In the genomic region with DNA sequence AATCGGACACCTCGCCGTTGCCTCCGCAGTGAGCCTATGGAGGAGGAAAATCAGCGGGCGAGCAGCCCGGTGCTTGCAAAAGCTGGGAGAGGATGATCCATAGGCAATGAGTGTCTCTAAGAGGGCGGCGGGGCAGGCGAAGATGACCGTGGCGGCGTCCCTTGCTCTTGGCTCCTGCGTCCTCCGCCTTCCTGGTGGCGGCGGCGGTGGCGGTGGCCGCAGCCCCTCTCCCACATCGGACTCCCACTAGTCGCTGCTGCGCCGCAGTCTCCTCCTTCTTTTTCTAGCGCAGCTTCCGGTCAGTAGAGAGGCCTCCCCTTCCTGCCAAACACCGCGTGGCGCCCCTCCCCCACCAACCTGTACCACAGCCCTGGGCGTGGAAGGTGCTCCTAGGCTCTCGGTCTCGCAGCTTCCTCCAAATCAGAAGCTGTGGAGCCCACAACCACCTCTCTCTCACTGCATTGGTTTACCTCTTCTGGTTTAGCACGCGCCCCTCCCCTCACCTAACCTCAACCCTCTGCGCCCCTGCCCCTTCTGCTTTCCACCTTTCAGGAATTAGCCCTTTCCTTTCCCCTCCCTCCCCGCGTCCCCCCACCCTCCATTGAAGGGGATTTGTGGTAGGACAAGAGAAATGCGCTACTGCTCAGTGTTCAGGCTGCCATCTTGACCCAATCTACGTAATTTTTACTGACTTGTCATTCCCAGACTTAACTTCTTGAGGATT, we compare ENCODE assay signal across 1 cellular context.
TF ChIP-seq lines count a peak whose summit lies in the region.

SPIN3 (minus strand) TSS at position 271 of the 724 bp plus-strand sequence. CDS start 594 bp downstream, outside the sequence.

TF ChIP-seq in HepG2, 621 proteins besides CTCF, POLR2A, EP300 and RAD21 (continued from another document and continues in another):
- TF ChIP-seq, protein P1, sequence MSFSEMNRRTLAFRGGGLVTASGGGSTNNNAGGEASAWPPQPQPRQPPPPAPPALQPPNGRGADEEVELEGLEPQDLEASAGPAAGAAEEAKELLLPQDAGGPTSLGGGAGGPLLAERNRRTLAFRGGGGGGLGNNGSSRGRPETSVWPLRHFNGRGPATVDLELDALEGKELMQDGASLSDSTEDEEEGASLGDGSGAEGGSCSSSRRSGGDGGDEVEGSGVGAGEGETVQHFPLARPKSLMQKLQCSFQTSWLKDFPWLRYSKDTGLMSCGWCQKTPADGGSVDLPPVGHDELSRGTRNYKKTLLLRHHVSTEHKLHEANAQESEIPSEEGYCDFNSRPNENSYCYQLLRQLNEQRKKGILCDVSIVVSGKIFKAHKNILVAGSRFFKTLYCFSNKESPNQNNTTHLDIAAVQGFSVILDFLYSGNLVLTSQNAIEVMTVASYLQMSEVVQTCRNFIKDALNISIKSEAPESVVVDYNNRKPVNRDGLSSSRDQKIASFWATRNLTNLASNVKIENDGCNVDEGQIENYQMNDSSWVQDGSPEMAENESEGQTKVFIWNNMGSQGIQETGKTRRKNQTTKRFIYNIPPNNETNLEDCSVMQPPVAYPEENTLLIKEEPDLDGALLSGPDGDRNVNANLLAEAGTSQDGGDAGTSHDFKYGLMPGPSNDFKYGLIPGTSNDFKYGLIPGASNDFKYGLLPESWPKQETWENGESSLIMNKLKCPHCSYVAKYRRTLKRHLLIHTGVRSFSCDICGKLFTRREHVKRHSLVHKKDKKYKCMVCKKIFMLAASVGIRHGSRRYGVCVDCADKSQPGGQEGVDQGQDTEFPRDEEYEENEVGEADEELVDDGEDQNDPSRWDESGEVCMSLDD (CRISPR knock-in tag; IDR thresholded peaks at IDR 0.05; ENCODE audit: borderline replicate concordance), result no peak
- TF ChIP-seq TSC22D2 (CRISPR knock-in tag; IDR thresholded peaks at IDR 0.05; ENCODE audit: borderline replicate concordance) (no peak), SCMH1 (CRISPR knock-in tag; IDR thresholded peaks at IDR 0.05; ENCODE audit: borderline replicate concordance) (no peak), RELA (CRISPR knock-in tag; IDR thresholded peaks at IDR 0.05) (0 out of 2 replicates have a peak, but pooled peaks have one; percentile 26), PCBP2 (optimal IDR thresholded peaks at IDR 0.05; ENCODE audit: low read depth, low read length, poor library complexity, severe bottlenecking) (no peak), ZNF292 (CRISPR knock-in tag; IDR thresholded peaks at IDR 0.05; ENCODE audit: borderline replicate concordance, low read depth) (peak; percentile 69), EEA1 (CRISPR knock-in tag; IDR thresholded peaks at IDR 0.05; ENCODE audit: borderline replicate concordance) (no peak), RBM39 (IDR thresholded peaks at IDR 0.05; ENCODE audit: low read depth, low read length, poor library complexity, severe bottlenecking) (no peak), TARDBP (CRISPR knock-in tag; IDR thresholded peaks at IDR 0.05) (no peak), ZFP82 (CRISPR knock-in tag; IDR thresholded peaks at IDR 0.05; ENCODE audit: borderline replicate concordance) (no peak), HNRNPL (IDR thresholded peaks at IDR 0.05; ENCODE audit: low read depth, low read length) (no peak), GZF1 (CRISPR knock-in tag; IDR thresholded peaks at IDR 0.05) (no peak), PITX1 (CRISPR knock-in tag; IDR thresholded peaks at IDR 0.05) (0 out of 2 replicates have a peak, but pooled peaks have one; percentile 27), MIER3 (CRISPR knock-in tag; IDR thresholded peaks at IDR 0.05; ENCODE audit: borderline replicate concordance) (peak; percentile 24; the same call in 1 of the 2 replicates), ELF1 (CRISPR knock-in tag; IDR thresholded peaks at IDR 0.05) (peak; percentile 56; the same call in 1 of the 2 replicates), ISX (CRISPR knock-in tag; conservative IDR thresholded peaks at IDR 0.05) (no peak), ZFP36L1 (CRISPR knock-in tag; IDR thresholded peaks at IDR 0.05) (no peak), ZNF280D (CRISPR knock-in tag; IDR thresholded peaks at IDR 0.05) (no peak), RXRB (CRISPR knock-in tag; IDR thresholded peaks at IDR 0.05; ENCODE audit: borderline replicate concordance) (peak; percentile 39; the same call in 1 of the 2 replicates), ZSCAN12 (CRISPR knock-in tag; IDR thresholded peaks at IDR 0.05) (no peak), CEBPG (CRISPR knock-in tag; IDR thresholded peaks at IDR 0.05) (no peak), MAF1 (CRISPR knock-in tag; IDR thresholded peaks at IDR 0.05; ENCODE audit: borderline replicate concordance) (no peak; the same call in 1 of the 2 replicates)
- TF ChIP-seq, protein P2, sequence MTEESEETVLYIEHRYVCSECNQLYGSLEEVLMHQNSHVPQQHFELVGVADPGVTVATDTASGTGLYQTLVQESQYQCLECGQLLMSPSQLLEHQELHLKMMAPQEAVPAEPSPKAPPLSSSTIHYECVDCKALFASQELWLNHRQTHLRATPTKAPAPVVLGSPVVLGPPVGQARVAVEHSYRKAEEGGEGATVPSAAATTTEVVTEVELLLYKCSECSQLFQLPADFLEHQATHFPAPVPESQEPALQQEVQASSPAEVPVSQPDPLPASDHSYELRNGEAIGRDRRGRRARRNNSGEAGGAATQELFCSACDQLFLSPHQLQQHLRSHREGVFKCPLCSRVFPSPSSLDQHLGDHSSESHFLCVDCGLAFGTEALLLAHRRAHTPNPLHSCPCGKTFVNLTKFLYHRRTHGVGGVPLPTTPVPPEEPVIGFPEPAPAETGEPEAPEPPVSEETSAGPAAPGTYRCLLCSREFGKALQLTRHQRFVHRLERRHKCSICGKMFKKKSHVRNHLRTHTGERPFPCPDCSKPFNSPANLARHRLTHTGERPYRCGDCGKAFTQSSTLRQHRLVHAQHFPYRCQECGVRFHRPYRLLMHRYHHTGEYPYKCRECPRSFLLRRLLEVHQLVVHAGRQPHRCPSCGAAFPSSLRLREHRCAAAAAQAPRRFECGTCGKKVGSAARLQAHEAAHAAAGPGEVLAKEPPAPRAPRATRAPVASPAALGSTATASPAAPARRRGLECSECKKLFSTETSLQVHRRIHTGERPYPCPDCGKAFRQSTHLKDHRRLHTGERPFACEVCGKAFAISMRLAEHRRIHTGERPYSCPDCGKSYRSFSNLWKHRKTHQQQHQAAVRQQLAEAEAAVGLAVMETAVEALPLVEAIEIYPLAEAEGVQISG (CRISPR knock-in tag; IDR thresholded peaks at IDR 0.05), result peak; percentile 70
- TF ChIP-seq, protein P3, sequence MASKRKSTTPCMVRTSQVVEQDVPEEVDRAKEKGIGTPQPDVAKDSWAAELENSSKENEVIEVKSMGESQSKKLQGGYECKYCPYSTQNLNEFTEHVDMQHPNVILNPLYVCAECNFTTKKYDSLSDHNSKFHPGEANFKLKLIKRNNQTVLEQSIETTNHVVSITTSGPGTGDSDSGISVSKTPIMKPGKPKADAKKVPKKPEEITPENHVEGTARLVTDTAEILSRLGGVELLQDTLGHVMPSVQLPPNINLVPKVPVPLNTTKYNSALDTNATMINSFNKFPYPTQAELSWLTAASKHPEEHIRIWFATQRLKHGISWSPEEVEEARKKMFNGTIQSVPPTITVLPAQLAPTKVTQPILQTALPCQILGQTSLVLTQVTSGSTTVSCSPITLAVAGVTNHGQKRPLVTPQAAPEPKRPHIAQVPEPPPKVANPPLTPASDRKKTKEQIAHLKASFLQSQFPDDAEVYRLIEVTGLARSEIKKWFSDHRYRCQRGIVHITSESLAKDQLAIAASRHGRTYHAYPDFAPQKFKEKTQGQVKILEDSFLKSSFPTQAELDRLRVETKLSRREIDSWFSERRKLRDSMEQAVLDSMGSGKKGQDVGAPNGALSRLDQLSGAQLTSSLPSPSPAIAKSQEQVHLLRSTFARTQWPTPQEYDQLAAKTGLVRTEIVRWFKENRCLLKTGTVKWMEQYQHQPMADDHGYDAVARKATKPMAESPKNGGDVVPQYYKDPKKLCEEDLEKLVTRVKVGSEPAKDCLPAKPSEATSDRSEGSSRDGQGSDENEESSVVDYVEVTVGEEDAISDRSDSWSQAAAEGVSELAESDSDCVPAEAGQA (IDR thresholded peaks at IDR 0.05; ENCODE audit: low read depth), result no peak
- TF ChIP-seq, protein P3 (CRISPR knock-in tag; IDR thresholded peaks at IDR 0.05; ENCODE audit: borderline replicate concordance), result no peak
- TF ChIP-seq, protein P4, sequence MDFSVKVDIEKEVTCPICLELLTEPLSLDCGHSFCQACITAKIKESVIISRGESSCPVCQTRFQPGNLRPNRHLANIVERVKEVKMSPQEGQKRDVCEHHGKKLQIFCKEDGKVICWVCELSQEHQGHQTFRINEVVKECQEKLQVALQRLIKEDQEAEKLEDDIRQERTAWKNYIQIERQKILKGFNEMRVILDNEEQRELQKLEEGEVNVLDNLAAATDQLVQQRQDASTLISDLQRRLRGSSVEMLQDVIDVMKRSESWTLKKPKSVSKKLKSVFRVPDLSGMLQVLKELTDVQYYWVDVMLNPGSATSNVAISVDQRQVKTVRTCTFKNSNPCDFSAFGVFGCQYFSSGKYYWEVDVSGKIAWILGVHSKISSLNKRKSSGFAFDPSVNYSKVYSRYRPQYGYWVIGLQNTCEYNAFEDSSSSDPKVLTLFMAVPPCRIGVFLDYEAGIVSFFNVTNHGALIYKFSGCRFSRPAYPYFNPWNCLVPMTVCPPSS (IDR thresholded peaks at IDR 0.05), result no peak
- TF ChIP-seq, protein P5, sequence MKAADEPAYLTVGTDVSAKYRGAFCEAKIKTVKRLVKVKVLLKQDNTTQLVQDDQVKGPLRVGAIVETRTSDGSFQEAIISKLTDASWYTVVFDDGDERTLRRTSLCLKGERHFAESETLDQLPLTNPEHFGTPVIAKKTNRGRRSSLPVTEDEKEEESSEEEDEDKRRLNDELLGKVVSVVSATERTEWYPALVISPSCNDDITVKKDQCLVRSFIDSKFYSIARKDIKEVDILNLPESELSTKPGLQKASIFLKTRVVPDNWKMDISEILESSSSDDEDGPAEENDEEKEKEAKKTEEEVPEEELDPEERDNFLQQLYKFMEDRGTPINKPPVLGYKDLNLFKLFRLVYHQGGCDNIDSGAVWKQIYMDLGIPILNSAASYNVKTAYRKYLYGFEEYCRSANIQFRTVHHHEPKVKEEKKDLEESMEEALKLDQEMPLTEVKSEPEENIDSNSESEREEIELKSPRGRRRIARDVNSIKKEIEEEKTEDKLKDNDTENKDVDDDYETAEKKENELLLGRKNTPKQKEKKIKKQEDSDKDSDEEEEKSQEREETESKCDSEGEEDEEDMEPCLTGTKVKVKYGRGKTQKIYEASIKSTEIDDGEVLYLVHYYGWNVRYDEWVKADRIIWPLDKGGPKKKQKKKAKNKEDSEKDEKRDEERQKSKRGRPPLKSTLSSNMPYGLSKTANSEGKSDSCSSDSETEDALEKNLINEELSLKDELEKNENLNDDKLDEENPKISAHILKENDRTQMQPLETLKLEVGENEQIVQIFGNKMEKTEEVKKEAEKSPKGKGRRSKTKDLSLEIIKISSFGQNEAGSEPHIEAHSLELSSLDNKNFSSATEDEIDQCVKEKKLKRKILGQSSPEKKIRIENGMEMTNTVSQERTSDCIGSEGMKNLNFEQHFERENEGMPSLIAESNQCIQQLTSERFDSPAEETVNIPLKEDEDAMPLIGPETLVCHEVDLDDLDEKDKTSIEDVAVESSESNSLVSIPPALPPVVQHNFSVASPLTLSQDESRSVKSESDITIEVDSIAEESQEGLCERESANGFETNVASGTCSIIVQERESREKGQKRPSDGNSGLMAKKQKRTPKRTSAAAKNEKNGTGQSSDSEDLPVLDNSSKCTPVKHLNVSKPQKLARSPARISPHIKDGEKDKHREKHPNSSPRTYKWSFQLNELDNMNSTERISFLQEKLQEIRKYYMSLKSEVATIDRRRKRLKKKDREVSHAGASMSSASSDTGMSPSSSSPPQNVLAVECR (CRISPR knock-in tag; IDR thresholded peaks at IDR 0.05; ENCODE audit: borderline replicate concordance), result peak; percentile 57; the same call in 1 of the 2 replicates
- TF ChIP-seq, protein P6, sequence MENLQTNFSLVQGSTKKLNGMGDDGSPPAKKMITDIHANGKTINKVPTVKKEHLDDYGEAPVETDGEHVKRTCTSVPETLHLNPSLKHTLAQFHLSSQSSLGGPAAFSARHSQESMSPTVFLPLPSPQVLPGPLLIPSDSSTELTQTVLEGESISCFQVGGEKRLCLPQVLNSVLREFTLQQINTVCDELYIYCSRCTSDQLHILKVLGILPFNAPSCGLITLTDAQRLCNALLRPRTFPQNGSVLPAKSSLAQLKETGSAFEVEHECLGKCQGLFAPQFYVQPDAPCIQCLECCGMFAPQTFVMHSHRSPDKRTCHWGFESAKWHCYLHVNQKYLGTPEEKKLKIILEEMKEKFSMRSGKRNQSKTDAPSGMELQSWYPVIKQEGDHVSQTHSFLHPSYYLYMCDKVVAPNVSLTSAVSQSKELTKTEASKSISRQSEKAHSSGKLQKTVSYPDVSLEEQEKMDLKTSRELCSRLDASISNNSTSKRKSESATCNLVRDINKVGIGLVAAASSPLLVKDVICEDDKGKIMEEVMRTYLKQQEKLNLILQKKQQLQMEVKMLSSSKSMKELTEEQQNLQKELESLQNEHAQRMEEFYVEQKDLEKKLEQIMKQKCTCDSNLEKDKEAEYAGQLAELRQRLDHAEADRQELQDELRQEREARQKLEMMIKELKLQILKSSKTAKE (CRISPR knock-in tag; IDR thresholded peaks at IDR 0.05; ENCODE audit: borderline replicate concordance), result no peak
